Comparison of ENCODE assay signal across 8 cellular contexts in genomic region chr19:58450836-58451357, GRCh38. TPM values are rescaled to one million over a fixed set of nuclear protein-coding genes. Genes with fewer than 3 reads are reported as not detected.
DNase-seq lines count a peak whose midpoint lies in the region; ATAC-seq and TF ChIP-seq lines count a peak whose summit lies in the region.

No MANE protein-coding gene starts in this region.

- H3K27ac ChIP-seq in lung (ENCODE audit: low read depth in 1 of 2, low read length in 1 of 2), result peak overlapping the region in 1 of 2 donors; percentile 17
- peak overlapping the region; percentile 24 for H3K27ac ChIP-seq in upper lobe of right lung

- TF ChIP-seq CTCF in lung (IDR thresholded peaks at IDR 0.05; ENCODE audit: control extremely low read depth, extremely low read depth), result no peak
- no peak for TF ChIP-seq CTCF in upper lobe of right lung (IDR thresholded peaks at IDR 0.05)

- 7 to 9% methylated on average over 11 of the region's 11 CpGs for WGBS in lung, 2 donors

- H3K36me3 ChIP-seq in lung (ENCODE audit: control insufficient read depth in 2 of 2, insufficient read depth in 2 of 2, low read length in 2 of 2) (peaks cover 0 to 6% of the 10 kb centered on the region in 2 donors), upper lobe of right lung (peaks cover 7% of the 10 kb centered on the region)

- intact Hi-C loops in upper lobe of right lung (cut with DNase I) (no loop called here), sciatic nerve (cut with DNase I) (no loop called here)

- H3K4me1 ChIP-seq in lung (ENCODE audit: control insufficient read depth in 2 of 2, insufficient read depth in 2 of 2, low read length in 2 of 2), result no peaks in the 10 kb centered on the region
- H3K4me1 ChIP-seq in upper lobe of right lung, result peaks cover 11% of the 10 kb centered on the region

- ATAC-seq in HG03457 (IDR thresholded peaks at IDR 0.05; ENCODE audit: unreplicated experiment), result peak; percentile 13
- no peak for ATAC-seq in lung (ENCODE audit: insufficient read depth, low FRiP score)
- peak; percentile 20 for ATAC-seq in upper lobe of right lung
- no peak for ATAC-seq in sciatic nerve

- no peaks in the 10 kb centered on the region for H3K27me3 ChIP-seq in lung (ENCODE audit: control insufficient read depth, insufficient read depth)
- peaks cover 6% of the 10 kb centered on the region for H3K27me3 ChIP-seq in upper lobe of right lung

- peak; percentile 55 for DNase-seq in DMS79 treated with DMSO at 0.1 percent for 48 hours (lab: John Stamatoyannopoulos, UW)
- DNase-seq in DMS79 (lab: John Stamatoyannopoulos, UW), result no peak
- peak; percentile 18 for DNase-seq in astrocyte of the hippocampus (ENCODE audit: low read depth, low spot score)
- DNase-seq in lung (ENCODE audit: low spot score), result no peak
- DNase-seq in upper lobe of right lung, result no peak
- DNase-seq in NCI-H187 treated with DMSO at 0.1 percent for 48 hours (lab: John Stamatoyannopoulos, UW), result no peak
- DNase-seq in sciatic nerve (ENCODE audit: low spot score), result no peak

- H3K4me3 ChIP-seq in lung (peak overlapping the region; percentile 15), upper lobe of right lung (peak overlapping the region; percentile 91)

- H3K9me3 ChIP-seq in lung (ENCODE audit: control insufficient read depth in 2 of 2, insufficient read depth in 1 of 2, low read length in 1 of 2) (peaks cover 0 to 2% of the 10 kb centered on the region in 2 donors), upper lobe of right lung (no peaks in the 10 kb centered on the region)

RNA-seq across cellular contexts. Expression of gene ZNF324B, which starts 0.5 kb away (rescaled TPM):
- 1 to 10 TPM; 8.2 to 9.3 TPM for total RNA-seq in lung
- polyA plus RNA-seq in lung, result 1 to 10 TPM; 2.8 to 3.9 TPM
- total RNA-seq in upper lobe of right lung, result 6.9 TPM
- total RNA-seq in sciatic nerve, result 7.5 TPM

RNA-seq across cellular contexts. Expression of gene ZNF132, which starts 10.9 kb away (rescaled TPM):
- total RNA-seq in lung (1 to 10 TPM; 4.4 to 7.4 TPM), upper lobe of right lung (5.1 TPM), sciatic nerve (6.1 TPM)
- polyA plus RNA-seq in lung, result 1 to 10 TPM; 1.0 to 1.4 TPM

RNA-seq across cellular contexts. Expression of gene ZNF324, which starts 16.0 kb away (rescaled TPM):
- total RNA-seq in lung (10 to 100 TPM; 12.4 to 13.9 TPM), upper lobe of right lung (11.7 TPM), sciatic nerve (15.2 TPM)
- polyA plus RNA-seq in lung, result 1 to 10 TPM; 4.6 to 5.3 TPM

RNA-seq across cellular contexts. Expression of gene ZNF446, which starts 25.3 kb away (rescaled TPM):
- total RNA-seq in lung, result 10 to 100 TPM; 12.5 to 12.9 TPM
- polyA plus RNA-seq in lung, result 1 to 10 TPM; 8.3 to 9.5 TPM
- total RNA-seq in upper lobe of right lung, result 8.8 TPM
- 10.3 TPM for total RNA-seq in sciatic nerve

RNA-seq across cellular contexts. Expression of gene ZNF584, which starts 42.4 kb away (rescaled TPM):
- total RNA-seq in lung (10 to 100 TPM; 14.4 to 16.9 TPM), upper lobe of right lung (9.5 TPM), sciatic nerve (16.0 TPM)
- polyA plus RNA-seq in lung, result 10 to 100 TPM in 1 of 2 donors, 1 to 10 TPM in 1; 6.0 to 13.1 TPM

Comparison
In these comparisons a context has a peak if more than half of its experiments do, and no peak if none do; other contexts are left out.
1. DNase-seq: peak in DMS79 treated with DMSO at 0.1 percent for 48 hours (single experiment) and astrocyte of the hippocampus (single experiment); none in DMS79 (single experiment), lung (single experiment), upper lobe of right lung (single experiment), NCI-H187 treated with DMSO at 0.1 percent for 48 hours (single experiment) and sciatic nerve (single experiment).
2. ATAC-seq: peak in HG03457 (single experiment) and upper lobe of right lung (single experiment); none in lung (single experiment) and sciatic nerve (single experiment).